In genomic region chr4:186979966-186980745, GRCh38 we compare ENCODE assay signal across 14 cellular contexts.
DNase-seq lines count a peak whose midpoint lies in the region; ATAC-seq and TF ChIP-seq lines count a peak whose summit lies in the region.
"Had no signal": no experiment of that assay in that cellular context is flagged by ENCODE, and none has a peak within 500 bp of the region (broad histone marks: within the 10 kb centered on the region; RNA-seq: fewer than 3 reads in every experiment).

No MANE protein-coding gene starts in this region.

- H3K18ac ChIP-seq in IMR-90 (ENCODE audit: low read depth, low read length): peak overlapping the region; percentile 38; the same call in 1 of the 2 replicates

- H2AK9ac ChIP-seq in IMR-90 (replicated peaks; ENCODE audit: low read depth, low read length, poor library complexity): no peak overlapping the region

- peak overlapping the region; percentile 81 for H2BK120ac ChIP-seq in IMR-90 (ENCODE audit: low read depth, low read length)

- intact Hi-C loops in IMR-90 (cut with micrococcal nuclease): no loop called here

- H3K4me1 ChIP-seq in IMR-90 (ENCODE audit: control insufficient read depth, insufficient read depth, low read length) (peaks cover 10% of the 10 kb centered on the region; the same call in 1 of the 2 replicates), hepatocyte (ENCODE audit: insufficient read depth) (no peaks in the 10 kb centered on the region)
- H3K4me1 ChIP-seq: prostate gland, tibial artery had no signal

- peaks cover 6% of the 10 kb centered on the region for H3K27me3 Mint-ChIP-seq in type B pancreatic cell
- H3K27me3 Mint-ChIP-seq: CD4-positive, alpha-beta T cell had no signal

- H3K4me2 ChIP-seq in IMR-90 (ENCODE audit: low read depth, low read length) (peak overlapping the region; percentile 72; the same call in 1 of the 2 replicates), hepatocyte (peak overlapping the region; percentile 56)

- DNase-seq in IMR-90 (peak; percentile 66), hepatocyte (ENCODE audit: low spot score) (no peak), type B pancreatic cell (ENCODE audit: extremely low spot score, unreplicated experiment) (no peak), germinal center (ENCODE audit: low spot score) (no peak), activated T-cell treated with anti-CD3 and anti-CD28 coated beads for 4 hours (no peak), T-helper 9 cell (no peak)
- no peak for DNase-seq in stimulated activated CD4-positive, alpha-beta T cell treated with anti-CD3 and anti-CD28 coated beads, Interleukin-15, amount 100 ng/mL, for 24 hours
- DNase-seq: activated CD8-positive, alpha-beta T cell treated with anti-CD3 and anti-CD28 coated beads, Interleukin-2, amount 10 ng/mL, durations not matched to agents 7 days and 5 days; CD4-positive, alpha-beta T cell; NCI-H82; tibial artery had no signal

- H3K56ac ChIP-seq in IMR-90 (ENCODE audit: extremely low read depth, insufficient read depth, low read length): peak overlapping the region; percentile 42; the same call in 1 of the 2 replicates

- H3K79me2 ChIP-seq in hepatocyte: no peaks in the 10 kb centered on the region

- no peak overlapping the region for H2BK15ac ChIP-seq in IMR-90 (ENCODE audit: low read depth, low read length)

- no peaks in the 10 kb centered on the region for H3K27me3 ChIP-seq in IMR-90 (ENCODE audit: control insufficient read depth, insufficient read depth, low read length)
- no peaks in the 10 kb centered on the region for H3K27me3 ChIP-seq in hepatocyte
- H3K27me3 ChIP-seq: tibial artery had no signal

- no peak overlapping the region for H3K27ac Mint-ChIP-seq in type B pancreatic cell
- H3K27ac Mint-ChIP-seq: activated CD8-positive, alpha-beta T cell treated with anti-CD3 and anti-CD28 coated beads, Interleukin-2, amount 10 ng/mL, durations not matched to agents 7 days and 5 days; CD4-positive, alpha-beta T cell had no signal

- H3K9me3 ChIP-seq in IMR-90 (ENCODE audit: control insufficient read depth, insufficient read depth, low read length) (no peaks in the 10 kb centered on the region), hepatocyte (ENCODE audit: low read depth) (no peaks in the 10 kb centered on the region)
- H3K9me3 ChIP-seq: prostate gland, tibial artery had no signal

- no peak for TF ChIP-seq RAD21 in IMR-90 (IDR thresholded peaks at IDR 0.05; ENCODE audit: low read length)

- no peaks in the 10 kb centered on the region for H3K9me2 ChIP-seq in hepatocyte (replicated peaks; ENCODE audit: insufficient read depth)

- no peak for TF ChIP-seq POLR2A in IMR-90 (IDR thresholded peaks at IDR 0.05; ENCODE audit: low read depth, low read length)

- H3K9me3 Mint-ChIP-seq in type B pancreatic cell: no peaks in the 10 kb centered on the region

- H3K79me1 ChIP-seq in IMR-90 (ENCODE audit: low read depth in 1 of 2, low read length in 2 of 2): no peaks in the 10 kb centered on the region

- peak overlapping the region in 1 of 2 experiments; percentile 59; a peak in 2 of 4 replicates for H4K8ac ChIP-seq in IMR-90 (ENCODE audit: low read depth in 2 of 2, low read length in 2 of 2)

- H3K36me3 Mint-ChIP-seq in type B pancreatic cell: no peaks in the 10 kb centered on the region

- H2BK20ac ChIP-seq in IMR-90 (ENCODE audit: low read depth, low read length): peak overlapping the region; percentile 62

- H3K14ac ChIP-seq in IMR-90 (replicated peaks; ENCODE audit: low read depth, low read length): peak overlapping the region; percentile 41; the same call in 1 of the 2 replicates

- H2AK5ac ChIP-seq in IMR-90 (ENCODE audit: low read depth, low read length): no peak overlapping the region

- H2AFZ ChIP-seq in IMR-90 (replicated peaks; ENCODE audit: low read length, poor library complexity) (peak overlapping the region; percentile 6), hepatocyte (no peak overlapping the region)

- WGBS in IMR-90 (ENCODE audit: extremely low coverage in 2 of 2, insufficient read length in 1 of 2), 2 experiments: 20 to 100% methylated on average over 1 to 3 of the region's 12 CpGs
- WGBS in hepatocyte (ENCODE audit: low lambda C conversion rate, missing lambda C conversion rate): 60% methylated on average over 12 of the region's 12 CpGs

- CTCF ChIA-PET in IMR-90 (lab: Yijun Ruan, JAX): no interaction called here

- H3K36me3 ChIP-seq in IMR-90 (ENCODE audit: control insufficient read depth, insufficient read depth, low read length) (no peaks in the 10 kb centered on the region), hepatocyte (replicated peaks; ENCODE audit: insufficient read depth, low read depth) (no peaks in the 10 kb centered on the region)
- H3K36me3 ChIP-seq: prostate gland, tibial artery had no signal

- TF ChIP-seq CTCF in IMR-90 (conservative IDR thresholded peaks at IDR 0.05; ENCODE audit: low read depth, low read length) (no peak), WI38 (IDR thresholded peaks at IDR 0.05; ENCODE audit: low read depth, low read length) (no peak), hepatocyte (IDR thresholded peaks at IDR 0.05; ENCODE audit: poor library complexity) (no peak), type B pancreatic cell (conservative IDR thresholded peaks at IDR 0.05) (no peak)

- H4K5ac ChIP-seq in IMR-90 (ENCODE audit: low read depth, low read length): peak overlapping the region; percentile 62; the same call in 1 of the 2 replicates

- no peak overlapping the region; the same call in 1 of the 2 replicates for H4K91ac ChIP-seq in IMR-90 (ENCODE audit: insufficient read depth, low read depth, low read length)

- in situ Hi-C loops in IMR-90 (cut with MboI; ENCODE audit: low sequenced_read_pairs): no loop called here

- H3K23ac ChIP-seq in IMR-90 (ENCODE audit: low read depth, low read length): peak overlapping the region; percentile 31

- H3K4ac ChIP-seq in IMR-90 (ENCODE audit: low read depth, low read length): no peak overlapping the region

- no peaks in the 10 kb centered on the region for H4K20me1 ChIP-seq in IMR-90 (ENCODE audit: insufficient read depth, low read length)
- no peaks in the 10 kb centered on the region for H4K20me1 ChIP-seq in hepatocyte (ENCODE audit: insufficient read depth, poor library complexity, severe bottlenecking)

- dilution Hi-C loops in IMR-90 (cut with HindIII; ENCODE audit: low sequenced_read_pairs, unreplicated experiment): no loop called here

- POLR2A ChIA-PET in IMR-90 (lab: Charles Lee; ENCODE audit: unreplicated experiment): no interaction called here

- H3K27ac ChIP-seq in IMR-90 (ENCODE audit: insufficient read depth, low read length) (no peak overlapping the region), hepatocyte (no peak overlapping the region)
- H3K27ac ChIP-seq: prostate gland, tibial artery had no signal

- H3K4me1 Mint-ChIP-seq in type B pancreatic cell (ENCODE audit: unreplicated experiment): peaks cover 18% of the 10 kb centered on the region

- H3K9ac ChIP-seq in IMR-90 (ENCODE audit: low read depth, low read length): peak overlapping the region; percentile 14; the same call in 1 of the 2 replicates

- no peaks in the 10 kb centered on the region; the same call in 1 of the 2 replicates for H3K9me1 ChIP-seq in IMR-90 (ENCODE audit: insufficient read depth, low read length)

- H3K4me3 ChIP-seq in IMR-90 (ENCODE audit: insufficient read depth, low read depth, low read length) (peak overlapping the region; percentile 33; the same call in 1 of the 2 replicates), WI38 (ENCODE audit: low read depth, low read length) (peak overlapping the region; percentile 53), hepatocyte (no peak overlapping the region)
- H3K4me3 ChIP-seq: GM12878, prostate gland, tibial artery had no signal

- ATAC-seq in IMR-90 (ENCODE audit: low read depth): peak; percentile 72
- ATAC-seq: activated CD8-positive, alpha-beta T cell treated with anti-CD3 and anti-CD28 coated beads, Interleukin-2, amount 10 ng/mL, durations not matched to agents 7 days and 5 days; GM12878 had no signal

- peak overlapping the region; percentile 60 for H2BK5ac ChIP-seq in IMR-90 (ENCODE audit: low read depth, low read length, poor library complexity, severe bottlenecking)

- H3K4me3 Mint-ChIP-seq in type B pancreatic cell: peak overlapping the region; percentile 39
- H3K4me3 Mint-ChIP-seq: activated CD8-positive, alpha-beta T cell treated with anti-CD3 and anti-CD28 coated beads, Interleukin-2, amount 10 ng/mL, durations not matched to agents 7 days and 5 days; CD4-positive, alpha-beta T cell had no signal

- no TSS peak for BruUV-seq in IMR-90 (replicated peaks; lab: Mats Ljungman, UMichigan)

TF ChIP-seq in IMR-90, 13 proteins besides CTCF, POLR2A, EP300 and RAD21:
- no peak for TF ChIP-seq MXI1 (IDR thresholded peaks at IDR 0.05; ENCODE audit: borderline replicate concordance, low read depth, low read length)
- no peak for TF ChIP-seq RCOR1 (IDR thresholded peaks at IDR 0.05; ENCODE audit: insufficient replicate concordance, low read length)
- no peak for TF ChIP-seq RFX5 (IDR thresholded peaks at IDR 0.05; ENCODE audit: low read depth, low read length)
- TF ChIP-seq, protein P1, sequence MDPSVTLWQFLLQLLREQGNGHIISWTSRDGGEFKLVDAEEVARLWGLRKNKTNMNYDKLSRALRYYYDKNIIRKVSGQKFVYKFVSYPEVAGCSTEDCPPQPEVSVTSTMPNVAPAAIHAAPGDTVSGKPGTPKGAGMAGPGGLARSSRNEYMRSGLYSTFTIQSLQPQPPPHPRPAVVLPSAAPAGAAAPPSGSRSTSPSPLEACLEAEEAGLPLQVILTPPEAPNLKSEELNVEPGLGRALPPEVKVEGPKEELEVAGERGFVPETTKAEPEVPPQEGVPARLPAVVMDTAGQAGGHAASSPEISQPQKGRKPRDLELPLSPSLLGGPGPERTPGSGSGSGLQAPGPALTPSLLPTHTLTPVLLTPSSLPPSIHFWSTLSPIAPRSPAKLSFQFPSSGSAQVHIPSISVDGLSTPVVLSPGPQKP (IDR thresholded peaks at IDR 0.05; ENCODE audit: borderline replicate concordance, low read depth, low read length): no peak
- no peak for TF ChIP-seq NFE2L2 (IDR thresholded peaks at IDR 0.05; ENCODE audit: low read depth, low read length)
- no peak for TF ChIP-seq USF2 (IDR thresholded peaks at IDR 0.05; ENCODE audit: low read depth, low read length)
- TF ChIP-seq CEBPB (IDR thresholded peaks at IDR 0.05; ENCODE audit: low read depth, low read length): 0 out of 2 replicates have a peak, but pooled peaks have one; percentile 1
